Comparison of ENCODE assay signal across 8 cellular contexts in the genomic region with DNA sequence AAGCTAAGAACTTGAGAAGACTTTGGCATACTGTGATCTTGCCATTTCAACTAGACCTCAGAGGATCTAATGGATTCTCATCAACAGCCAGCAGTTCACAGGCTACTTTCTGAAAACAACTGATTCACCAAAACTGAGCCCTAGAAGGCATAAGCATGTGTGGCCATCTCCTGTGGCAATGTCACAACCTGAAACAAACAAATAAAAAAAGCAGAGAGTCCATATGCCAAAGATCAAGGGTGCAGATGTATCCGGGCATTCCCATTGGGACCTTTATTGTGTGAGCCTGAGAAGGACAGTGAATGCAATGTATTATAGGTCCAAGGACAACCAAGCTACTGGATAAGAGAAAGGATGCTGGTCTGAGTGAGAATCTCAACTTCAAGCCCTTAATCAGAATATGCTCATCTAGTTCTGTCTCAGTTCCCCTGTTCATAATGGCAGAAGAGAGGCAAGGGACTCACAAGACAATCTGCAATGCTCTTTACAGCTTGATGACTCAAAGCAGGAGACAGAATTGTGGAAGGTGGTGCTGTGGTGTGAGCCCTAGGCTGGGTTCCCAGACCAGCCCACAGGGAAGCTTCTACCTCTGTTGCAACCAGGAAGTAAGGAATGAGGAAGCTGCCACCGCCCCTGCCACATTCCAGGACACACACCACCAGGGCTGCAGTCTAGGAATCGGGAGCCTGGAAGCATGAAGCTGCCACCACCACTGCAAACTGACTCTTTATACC.
DNase-seq lines count a peak whose midpoint lies in the region; ATAC-seq and TF ChIP-seq lines count a peak whose summit lies in the region.

No MANE protein-coding gene starts in this region.

- no peak overlapping the region for H3K4me3 Mint-ChIP-seq in HFFc6
- H3K4me3 Mint-ChIP-seq in immature natural killer cell = no peak overlapping the region

- H3K4me1 Mint-ChIP-seq in HFFc6 (ENCODE audit: low read depth) (peaks cover 7% of the 10 kb centered on the region), immature natural killer cell (peaks cover 0 to 2% of the 10 kb centered on the region in 2 donors)

- TF ChIP-seq CTCF in HFFc6 (IDR thresholded peaks at IDR 0.05) = no peak

- H3K36me3 ChIP-seq in H7 (replicated peaks; ENCODE audit: control insufficient read depth, insufficient read depth, low read length) = no peaks in the 10 kb centered on the region

- H3K36me3 Mint-ChIP-seq in HFFc6 (ENCODE audit: low read depth) = no peaks in the 10 kb centered on the region
- H3K36me3 Mint-ChIP-seq in immature natural killer cell = no peaks in the 10 kb centered on the region

- H3K27ac ChIP-seq in caudate nucleus (ENCODE audit: low read depth, low read length) = no peak overlapping the region

- no peaks in the 10 kb centered on the region for H3K27me3 ChIP-seq in H7 (ENCODE audit: control insufficient read depth, insufficient read depth, low read length)

- H3K9me3 Mint-ChIP-seq in HFFc6 (no peaks in the 10 kb centered on the region), immature natural killer cell (no peaks in the 10 kb centered on the region)

- H3K27me3 Mint-ChIP-seq in HFFc6 (ENCODE audit: insufficient read depth) (no peaks in the 10 kb centered on the region; the same call in none of the 2 replicates), immature natural killer cell (ENCODE audit: low read depth in 3 of 3) (peaks cover 2 to 4% (median 3%) of the 10 kb centered on the region in 3 donors)

- DNase-seq in HFFc6 = peak; percentile 5
- DNase-seq in LHCN-M2 (ENCODE audit: low read depth) = peak; percentile 4
- DNase-seq in islet precursor cell = peak; percentile 94
- DNase-seq in NCI-H524 treated with DMSO at 0.1 percent for 48 hours (lab: John Stamatoyannopoulos, UW) = no peak
- no peak for DNase-seq in caudate nucleus (lab: John Stamatoyannopoulos, UW)
- DNase-seq in H7 = no peak
- DNase-seq in immature natural killer cell = no peak

- no peak overlapping the region for H3K4me3 ChIP-seq in H7 (ENCODE audit: insufficient read depth, low read depth, low read length)

- H3K27ac Mint-ChIP-seq in HFFc6 (no peak overlapping the region), immature natural killer cell (no peak overlapping the region)

- ATAC-seq in GM18858 (IDR thresholded peaks at IDR 0.05; ENCODE audit: unreplicated experiment) = peak; percentile 98

Comparison
In these comparisons a context has a peak if more than half of its experiments do, and no peak if none do; other contexts are left out.
1. DNase-seq: peak in HFFc6 (single experiment), LHCN-M2 (single experiment) and islet precursor cell (single experiment); none in NCI-H524 treated with DMSO at 0.1 percent for 48 hours (single experiment), caudate nucleus (0 of 61), H7 (single experiment) and immature natural killer cell (0 of 3).